Comparison of ENCODE assay signal across 16 cellular contexts in the genomic region with DNA sequence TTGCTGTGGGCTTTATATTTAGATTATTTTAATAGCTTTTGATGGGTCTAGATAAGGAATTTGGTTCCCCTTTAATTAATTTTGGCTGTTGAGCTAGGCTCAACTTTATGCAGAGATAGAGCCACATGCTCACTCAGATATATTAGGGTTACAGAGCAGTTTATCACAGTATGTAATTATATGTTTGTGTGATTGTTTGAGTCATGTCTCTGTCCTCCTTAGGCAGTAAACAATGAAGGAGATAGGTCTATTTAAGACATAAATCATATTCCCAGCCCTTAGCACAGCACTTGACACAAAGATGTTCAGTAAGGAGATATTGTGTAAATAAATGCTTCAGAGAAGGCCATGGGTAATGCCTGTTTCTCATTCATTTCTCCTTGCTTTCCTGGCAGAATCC.
DNase-seq lines count a peak whose midpoint lies in the region; TF ChIP-seq lines count a peak whose summit lies in the region.
"Had no signal": no experiment of that assay in that cellular context is flagged by ENCODE, and none has a peak within 500 bp of the region (broad histone marks: within the 10 kb centered on the region; RNA-seq: fewer than 3 reads in every experiment).

No MANE protein-coding gene starts in this region.

- no peaks in the 10 kb centered on the region for H3K9me2 ChIP-seq in neural cell (ENCODE audit: insufficient read depth, low read length)

- no peak overlapping the region for H2AFZ ChIP-seq in neural cell (ENCODE audit: low read depth, low read length)

- no peak for TF ChIP-seq EP300 in neural cell (conservative IDR thresholded peaks at IDR 0.05; ENCODE audit: poor library complexity, severe bottlenecking)

- H3K9me3 ChIP-seq in neural cell (ENCODE audit: low read length) = no peaks in the 10 kb centered on the region
- H3K9me3 ChIP-seq: SJCRH30 had no signal

- H3K27me3 ChIP-seq in neural cell (ENCODE audit: insufficient read depth, low read depth, low read length) = no peaks in the 10 kb centered on the region
- H3K27me3 ChIP-seq: SJCRH30 had no signal

- H3F3A ChIP-seq in neural cell (ENCODE audit: insufficient read depth, low read length, poor library complexity, severe bottlenecking) = no peaks in the 10 kb centered on the region

- TF ChIP-seq CTCF in neural cell (IDR thresholded peaks at IDR 0.05; ENCODE audit: poor library complexity, severe bottlenecking) = no peak

- TF ChIP-seq RAD21 in neural cell (conservative IDR thresholded peaks at IDR 0.05) = no peak

- no peak overlapping the region for H3K4me2 ChIP-seq in neural cell (ENCODE audit: low read length)

- peak overlapping the region; percentile 62 for H3K27ac ChIP-seq in neural cell (ENCODE audit: low read length)
- H3K27ac ChIP-seq: SJCRH30 had no signal

- H3K36me3 ChIP-seq in neural cell (ENCODE audit: insufficient read depth, low read length) = no peaks in the 10 kb centered on the region
- H3K36me3 ChIP-seq: SJCRH30 had no signal

- H4K20me1 ChIP-seq in neural cell (ENCODE audit: insufficient read depth) = no peaks in the 10 kb centered on the region

- no peak overlapping the region for H3K4me3 ChIP-seq in neural cell (ENCODE audit: low read length)
- H3K4me3 ChIP-seq: SJCRH30 had no signal

- DNase-seq in NCI-H2029 treated with DMSO at 0.1 percent for 48 hours (lab: John Stamatoyannopoulos, UW) = peak; percentile 0
- DNase-seq in NCI-H2029 (lab: John Stamatoyannopoulos, UW) = no peak
- DNase-seq in NCI-H1092 treated with DMSO at 0.1 percent for 48 hours (lab: John Stamatoyannopoulos, UW) = peak; percentile 59
- DNase-seq in NCI-H2227 (lab: John Stamatoyannopoulos, UW; ENCODE audit: unreplicated experiment) = peak; percentile 80
- no peak for DNase-seq in OCI-M1 (lab: John Stamatoyannopoulos, UW)
- no peak for DNase-seq in SKM-1 (lab: John Stamatoyannopoulos, UW; ENCODE audit: unreplicated experiment)
- DNase-seq in stimulated activated CD4-positive, alpha-beta T cell treated with anti-CD3 and anti-CD28 coated beads, Interleukin-4, amount 100 ng/mL, for 4 hours = no peak
- DNase-seq: AML-193, EL, GF-D8, H7, KG1, NCI-H2081, SJCRH30, T-helper 1 cell had no signal

- H3K79me2 ChIP-seq in neural cell (replicated peaks; ENCODE audit: insufficient read depth, low read length) = no peaks in the 10 kb centered on the region

- H3K9ac ChIP-seq in neural cell (ENCODE audit: low read length) = no peak overlapping the region

TF ChIP-seq in neural cell, 6 proteins besides CTCF, POLR2A, EP300 and RAD21:
- TF ChIP-seq EZH2 (IDR thresholded peaks at IDR 0.05; ENCODE audit: borderline replicate concordance, insufficient read depth, low read length, poor library complexity, severe bottlenecking) = no peak
TF ChIP-seq in neural cell: peak in this region for 0.

Comparison
In these comparisons a context has a peak if more than half of its experiments do, and no peak if none do; other contexts are left out.
1. DNase-seq: peak in NCI-H2029 treated with DMSO at 0.1 percent for 48 hours (single experiment), NCI-H1092 treated with DMSO at 0.1 percent for 48 hours (single experiment) and NCI-H2227 (single experiment); none in NCI-H2029 (single experiment), OCI-M1 (single experiment), SKM-1 (single experiment) and stimulated activated CD4-positive, alpha-beta T cell treated with anti-CD3 and anti-CD28 coated beads, Interleukin-4, amount 100 ng/mL, for 4 hours (0 of 2).